Comparison of ENCODE assay signal across 8 cellular contexts in genomic region chr19:19319725-19320361, GRCh38. TPM values are rescaled to one million over a fixed set of nuclear protein-coding genes. Genes with fewer than 3 reads are reported as not detected.
DNase-seq lines count a peak whose midpoint lies in the region; ATAC-seq and TF ChIP-seq lines count a peak whose summit lies in the region.

No MANE protein-coding gene starts in this region.

- BruUV-seq in A673 (replicated peaks; lab: Mats Ljungman, UMichigan) = no TSS peak

- whole genome bisulfite sequencing in right cardiac atrium = 7% methylated on average over 32 of the region's 32 CpGs
- WGBS in spleen, 5 donors = 7 to 10% (median 9%) methylated on average over 28 to 32 of the region's 32 CpGs

- no peaks in the 10 kb centered on the region for H3K9me3 ChIP-seq in A673 (ENCODE audit: low read depth, low read length, poor library complexity, severe bottlenecking)
- H3K9me3 ChIP-seq in WERI-Rb-1 (ENCODE audit: severe bottlenecking) = no peaks in the 10 kb centered on the region
- no peaks in the 10 kb centered on the region for H3K9me3 ChIP-seq in right cardiac atrium (ENCODE audit: control insufficient read depth, low read length)
- no peaks in the 10 kb centered on the region for H3K9me3 ChIP-seq in spleen

- TF ChIP-seq CTCF in A673 (conservative IDR thresholded peaks at IDR 0.05; ENCODE audit: low read depth, low read length) (no peak), WERI-Rb-1 (IDR thresholded peaks at IDR 0.05; ENCODE audit: low read depth, low read length) (no peak), spleen (IDR thresholded peaks at IDR 0.05 in 8 of 11, conservative IDR thresholded peaks at IDR 0.05 in 3 of 11) (no peak)

- ATAC-seq in GM21723 (IDR thresholded peaks at IDR 0.05; ENCODE audit: unreplicated experiment) (peak; percentile 6), right cardiac atrium (peak in 1 of 2 donors; percentile 10), HG02571 (IDR thresholded peaks at IDR 0.05; ENCODE audit: unreplicated experiment) (no peak)

- H3K4me3 ChIP-seq in A673 (ENCODE audit: low read depth, low read length, poor library complexity, severe bottlenecking) (peak overlapping the region; percentile 85), WERI-Rb-1 (ENCODE audit: low read depth, low read length) (peak overlapping the region; percentile 98), right cardiac atrium (ENCODE audit: low read length) (peak overlapping the region; percentile 81), spleen (peak overlapping the region; percentile 95 to 100 (median 98))

- H3K4me1 ChIP-seq in A673 (ENCODE audit: insufficient read depth, low read length, poor library complexity, severe bottlenecking) (peaks cover 7% of the 10 kb centered on the region), right cardiac atrium (ENCODE audit: control insufficient read depth, insufficient read depth, low read length) (peaks cover 6% of the 10 kb centered on the region), spleen (peaks cover 19 to 71% (median 52%) of the 10 kb centered on the region in 6 donors)

- POLR2A ChIA-PET in A673 (lab: Charles Lee; ENCODE audit: low non-redundant PET) = no interaction called here

- TF ChIP-seq POLR2A in spleen (IDR thresholded peaks at IDR 0.05) = no peak

- H3K27ac ChIP-seq in A673 (ENCODE audit: low read depth, low read length, poor library complexity, severe bottlenecking) (peak overlapping the region; percentile 95), WERI-Rb-1 (peak overlapping the region; percentile 95), right cardiac atrium (ENCODE audit: low read length) (peak overlapping the region; percentile 72), spleen (peak overlapping the region; percentile 93 to 99 (median 97))

- CTCF ChIA-PET in A673 (lab: Charles Lee) = no interaction called here

- H3K36me3 ChIP-seq in A673 (ENCODE audit: insufficient read depth, low read length, poor library complexity, severe bottlenecking) (peaks cover 18% of the 10 kb centered on the region), WERI-Rb-1 (peaks cover 53% of the 10 kb centered on the region), spleen (peaks cover 0 to 53% (median 34%) of the 10 kb centered on the region in 6 donors)

- no peaks in the 10 kb centered on the region for H3K27me3 ChIP-seq in A673 (replicated peaks; ENCODE audit: insufficient read depth, low read depth, low read length, poor library complexity)
- H3K27me3 ChIP-seq in WERI-Rb-1 (ENCODE audit: insufficient read depth, low read depth, severe bottlenecking) = no peaks in the 10 kb centered on the region
- H3K27me3 ChIP-seq in right cardiac atrium (ENCODE audit: control insufficient read depth, insufficient read depth) = no peaks in the 10 kb centered on the region
- no peaks in the 10 kb centered on the region for H3K27me3 ChIP-seq in spleen (replicated peaks in 1 of 7)

- no peak for DNase-seq in A673 (ENCODE audit: low spot score)
- no peak for DNase-seq in WERI-Rb-1
- peak in 1 of 3 donors; percentile 33 for DNase-seq in right cardiac atrium
- no peak for DNase-seq in spleen
- no peak for DNase-seq in NCI-H2196 (lab: John Stamatoyannopoulos, UW; ENCODE audit: unreplicated experiment)
- no peak for DNase-seq in NOMO-1 treated with DMSO at 0.1 percent for 48 hours (lab: John Stamatoyannopoulos, UW; ENCODE audit: unreplicated experiment)

- intact Hi-C loops in A673 (cut with micrococcal nuclease; ENCODE audit: unreplicated experiment) (loop anchor here (1.0 kb wide), 1 partner anchor 127 kb away; no protein-coding TSS in a partner anchor), right cardiac atrium (cut with DNase I) (loop anchor here in 1 of 4 donors (10.0 kb wide), 1 partner anchor 125 kb away; the partner anchor contains the start of genes BORCS8 and RFXANK), spleen (cut with DNase I; ENCODE audit: low total_unique reads) (no loop called here)

RNA-seq across cellular contexts. Expression of gene SUGP1, which starts 0.5 kb away (rescaled TPM):
- total RNA-seq in A673 (2021) (73.8 and 86.1 TPM in 2 replicates), right cardiac atrium (10 to 100 TPM; 34.8 to 44.9 (median 41.5) TPM), spleen (10 to 100 TPM; 48.0 to 63.1 (median 52.8) TPM)
- polyA plus RNA-seq in right cardiac atrium (27.4 TPM), spleen (10 to 100 TPM; 29.3 to 53.2 (median 46.9) TPM)

RNA-seq across cellular contexts. Expression of gene MAU2, which starts 0.8 kb away (rescaled TPM):
- 66.7 and 72.6 TPM in 2 replicates for total RNA-seq in A673 (2021)
- total RNA-seq in right cardiac atrium = 10 to 100 TPM; 26.5 to 36.2 (median 32.2) TPM
- 20.5 TPM for polyA plus RNA-seq in right cardiac atrium
- total RNA-seq in spleen = 100 to 1,000 TPM in 4 of 7 donors, 10 to 100 TPM in 3; 77.5 to 133 (median 103) TPM
- polyA plus RNA-seq in spleen = 10 to 100 TPM; 12.0 to 29.8 (median 17.7) TPM

RNA-seq across cellular contexts. Expression of gene TM6SF2, which starts 46.7 kb away (rescaled TPM):
- not detected in 2 replicates for total RNA-seq in A673 (2021)
- total RNA-seq in right cardiac atrium = 1 to 10 TPM in 1 of 4 donors, under 1 TPM in 3; 0.48 to 1.3 (median 0.90) TPM
- polyA plus RNA-seq in right cardiac atrium = 0.34 TPM
- total RNA-seq in spleen = 1 to 10 TPM in 1 of 7 donors, under 1 TPM in 3, not detected in 3; 0.32 to 1.0 (median 0.58) TPM
- polyA plus RNA-seq in spleen = under 1 TPM; 0.15 to 0.23 (median 0.22) TPM
